In genomic region chr6:27565839-27566779, GRCh38 we compare ENCODE assay signal across 11 cellular contexts.
DNase-seq lines count a peak whose midpoint lies in the region; ATAC-seq and TF ChIP-seq lines count a peak whose summit lies in the region.
"Had no signal": no experiment of that assay in that cellular context is flagged by ENCODE, and none has a peak within 500 bp of the region (broad histone marks: within the 10 kb centered on the region; RNA-seq: fewer than 3 reads in every experiment).

No MANE protein-coding gene starts in this region.

- H3K4me1 Mint-ChIP-seq in HFFc6 (ENCODE audit: low read depth) (peaks cover 16% of the 10 kb centered on the region), brain (peaks cover 15% of the 10 kb centered on the region)
- peaks cover 5 to 11% (median 8%) of the 10 kb centered on the region in 7 donors for H3K4me1 Mint-ChIP-seq in naive thymus-derived CD4-positive, alpha-beta T cell

- no peaks in the 10 kb centered on the region for H3K4me1 ChIP-seq in naive thymus-derived CD4-positive, alpha-beta T cell (ENCODE audit: control insufficient read depth in 2 of 2, insufficient read depth in 2 of 2, low read length in 2 of 2)

- no peaks in the 10 kb centered on the region for H3K9me3 Mint-ChIP-seq in HFFc6
- peaks cover 0 to 3% (median 0%) of the 10 kb centered on the region in 5 experiments for H3K9me3 Mint-ChIP-seq in brain
- peaks cover 0 to 23% (median 6%) of the 10 kb centered on the region in 11 donors for H3K9me3 Mint-ChIP-seq in naive thymus-derived CD4-positive, alpha-beta T cell

- H3K27ac Mint-ChIP-seq in HFFc6 (no peak overlapping the region), brain (no peak overlapping the region)
- H3K27ac Mint-ChIP-seq in naive thymus-derived CD4-positive, alpha-beta T cell: no peak overlapping the region

- peaks cover 20% of the 10 kb centered on the region for H3K27me3 Mint-ChIP-seq in HFFc6 (ENCODE audit: insufficient read depth)
- H3K27me3 Mint-ChIP-seq in brain: peaks cover 88% of the 10 kb centered on the region
- peaks cover 72 to 88% (median 76%) of the 10 kb centered on the region in 5 donors for H3K27me3 Mint-ChIP-seq in naive thymus-derived CD4-positive, alpha-beta T cell

- H3K4me3 Mint-ChIP-seq in HFFc6: no peak overlapping the region; the same call in 1 of the 2 replicates
- peak overlapping the region in 3 of 5 experiments; percentile 31 to 85 (median 71) for H3K4me3 Mint-ChIP-seq in brain
- peak overlapping the region in 6 of 10 donors; percentile 5 to 55 (median 15) for H3K4me3 Mint-ChIP-seq in naive thymus-derived CD4-positive, alpha-beta T cell

- H3K36me3 Mint-ChIP-seq in HFFc6 (ENCODE audit: low read depth) (no peaks in the 10 kb centered on the region), brain (no peaks in the 10 kb centered on the region)
- H3K36me3 Mint-ChIP-seq in naive thymus-derived CD4-positive, alpha-beta T cell: peaks cover 0 to 6% (median 4%) of the 10 kb centered on the region in 5 donors

- CTCF ChIA-PET in GM10248 (lab: Yijun Ruan, JAX): interaction anchor here (1.3 kb wide), 1 partner anchor 47 kb away, joined by 3 read pairs; no protein-coding TSS in a partner anchor
- CTCF ChIA-PET in naive thymus-derived CD4-positive, alpha-beta T cell (lab: Charles Lee): no interaction called here

- no peak for ATAC-seq in naive thymus-derived CD4-positive, alpha-beta T cell
- no peak for ATAC-seq in GM21786 (IDR thresholded peaks at IDR 0.05; ENCODE audit: unreplicated experiment)
- ATAC-seq: sciatic nerve had no signal

- TF ChIP-seq CTCF in GM10248 (IDR thresholded peaks at IDR 0.05; ENCODE audit: control extremely low read depth, extremely low read depth, low read depth, missing control alignments) (peak; percentile 1), HFFc6 (IDR thresholded peaks at IDR 0.05) (0 out of 2 replicates have a peak, but pooled peaks have one; percentile 16), brain (conservative IDR thresholded peaks at IDR 0.05) (peak in 1 of 2 experiments; percentile 42)

- no peaks in the 10 kb centered on the region for H3K36me3 ChIP-seq in naive thymus-derived CD4-positive, alpha-beta T cell (ENCODE audit: control insufficient read depth in 2 of 3, insufficient read depth in 3 of 3, low read length in 3 of 3)

- POLR2A ChIA-PET in GM10248 (lab: Yijun Ruan, JAX): no interaction called here
- POLR2A ChIA-PET in naive thymus-derived CD4-positive, alpha-beta T cell (lab: Charles Lee): no interaction called here

- H3K9me3 ChIP-seq in naive thymus-derived CD4-positive, alpha-beta T cell (ENCODE audit: control insufficient read depth in 2 of 3, low read length in 3 of 3): no peaks in the 10 kb centered on the region

- intact Hi-C loops in naive thymus-derived CD4-positive, alpha-beta T cell (cut with micrococcal nuclease): no loop called here

- DNase-seq in GM10248 (ENCODE audit: extremely low spot score) (no peak), HFFc6 (no peak), NCI-H2171 treated with DMSO at 0.1 percent for 48 hours (lab: John Stamatoyannopoulos, UW) (no peak), superior temporal gyrus (ENCODE audit: extremely low spot score) (no peak)
- DNase-seq in naive thymus-derived CD4-positive, alpha-beta T cell: no peak
- DNase-seq: Calu3, cerebellar nuclear complex, NCI-H1436 treated with DMSO at 0.1 percent for 48 hours had no signal

- H3K27ac ChIP-seq in naive thymus-derived CD4-positive, alpha-beta T cell (ENCODE audit: low read depth, low read length): no peak overlapping the region

- H3K4me3 ChIP-seq in naive thymus-derived CD4-positive, alpha-beta T cell (ENCODE audit: low read length): no peak overlapping the region

- peaks cover 9 to 38% of the 10 kb centered on the region in 2 donors for H3K27me3 ChIP-seq in naive thymus-derived CD4-positive, alpha-beta T cell (ENCODE audit: control insufficient read depth in 2 of 2, insufficient read depth in 2 of 2, low read length in 2 of 2)
